In the genomic region with DNA sequence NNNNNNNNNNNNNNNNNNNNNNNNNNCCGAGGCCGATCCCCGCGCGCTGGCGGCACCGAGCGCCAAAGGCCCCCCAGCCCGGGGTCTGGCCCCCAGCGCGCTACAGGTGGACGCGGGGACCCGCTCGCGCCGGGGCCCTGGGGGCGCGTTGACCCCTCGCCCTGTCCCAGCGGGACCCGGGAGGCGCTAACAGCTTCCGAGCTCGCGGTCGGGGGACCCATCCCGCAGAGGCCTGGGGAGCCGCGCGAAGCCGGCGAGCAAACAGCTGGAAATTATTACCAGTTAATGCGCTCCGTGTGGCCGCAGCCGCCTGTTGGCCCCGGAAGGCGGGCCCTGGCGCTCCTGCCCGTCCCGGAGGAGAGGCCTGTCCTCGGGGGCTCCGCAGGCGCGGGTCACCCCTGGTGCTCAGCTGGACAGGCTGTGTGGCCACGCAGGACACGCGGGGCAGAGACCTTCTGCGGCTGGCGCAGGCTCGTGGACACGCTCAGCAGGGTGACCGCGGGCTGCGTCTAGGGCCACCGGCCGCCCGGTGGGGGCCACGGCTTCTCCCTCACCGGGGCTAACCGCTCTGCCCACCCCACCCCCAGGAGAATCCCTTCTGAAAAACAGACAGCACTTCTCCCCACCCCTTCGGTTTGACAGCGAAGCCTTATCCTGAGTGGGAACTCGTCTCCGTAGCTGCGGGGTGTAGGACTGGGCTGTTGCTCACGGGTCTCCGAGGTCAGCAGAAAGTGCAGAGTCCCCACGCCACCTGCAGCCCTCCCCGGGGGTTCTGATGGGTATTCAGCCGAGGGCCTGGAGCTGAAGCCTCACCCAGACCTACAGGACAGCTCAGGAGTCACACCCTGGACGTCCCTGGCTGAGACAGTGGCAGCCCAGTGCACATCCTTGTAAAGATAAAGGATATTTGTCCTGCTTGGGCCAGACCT, we compare ENCODE assay signal across 1 cellular context.
TF ChIP-seq lines count a peak whose summit lies in the region.

No MANE protein-coding gene starts in this region.

TF ChIP-seq in HepG2, 621 proteins besides CTCF, POLR2A, EP300 and RAD21 (continued from another document and continues in another):
- TF ChIP-seq, protein P1, sequence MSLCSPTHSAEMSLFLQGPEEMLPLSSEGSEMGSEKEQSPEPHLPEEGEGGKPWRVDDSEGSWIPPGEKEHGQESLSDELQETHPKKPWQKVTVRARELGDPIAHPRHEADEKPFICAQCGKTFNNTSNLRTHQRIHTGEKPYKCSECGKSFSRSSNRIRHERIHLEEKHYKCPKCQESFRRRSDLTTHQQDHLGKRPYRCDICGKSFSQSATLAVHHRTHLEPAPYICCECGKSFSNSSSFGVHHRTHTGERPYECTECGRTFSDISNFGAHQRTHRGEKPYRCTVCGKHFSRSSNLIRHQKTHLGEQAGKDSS (CRISPR knock-in tag; IDR thresholded peaks at IDR 0.05; ENCODE audit: borderline replicate concordance, low read depth), result no peak
- TF ChIP-seq ZNF616 (CRISPR knock-in tag; IDR thresholded peaks at IDR 0.05; ENCODE audit: low read depth), result no peak
- TF ChIP-seq ZNF792 (CRISPR knock-in tag; IDR thresholded peaks at IDR 0.05), result no peak
- TF ChIP-seq, protein P2, sequence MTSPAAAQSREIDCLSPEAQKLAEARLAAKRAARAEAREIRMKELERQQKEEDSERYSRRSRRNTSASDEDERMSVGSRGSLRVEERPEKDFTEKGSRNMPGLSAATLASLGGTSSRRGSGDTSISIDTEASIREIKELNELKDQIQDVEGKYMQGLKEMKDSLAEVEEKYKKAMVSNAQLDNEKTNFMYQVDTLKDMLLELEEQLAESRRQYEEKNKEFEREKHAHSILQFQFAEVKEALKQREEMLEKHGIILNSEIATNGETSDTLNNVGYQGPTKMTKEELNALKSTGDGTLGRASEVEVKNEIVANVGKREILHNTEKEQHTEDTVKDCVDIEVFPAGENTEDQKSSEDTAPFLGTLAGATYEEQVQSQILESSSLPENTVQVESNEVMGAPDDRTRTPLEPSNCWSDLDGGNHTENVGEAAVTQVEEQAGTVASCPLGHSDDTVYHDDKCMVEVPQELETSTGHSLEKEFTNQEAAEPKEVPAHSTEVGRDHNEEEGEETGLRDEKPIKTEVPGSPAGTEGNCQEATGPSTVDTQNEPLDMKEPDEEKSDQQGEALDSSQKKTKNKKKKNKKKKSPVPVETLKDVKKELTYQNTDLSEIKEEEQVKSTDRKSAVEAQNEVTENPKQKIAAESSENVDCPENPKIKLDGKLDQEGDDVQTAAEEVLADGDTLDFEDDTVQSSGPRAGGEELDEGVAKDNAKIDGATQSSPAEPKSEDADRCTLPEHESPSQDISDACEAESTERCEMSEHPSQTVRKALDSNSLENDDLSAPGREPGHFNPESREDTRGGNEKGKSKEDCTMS (CRISPR knock-in tag; conservative IDR thresholded peaks at IDR 0.05), result no peak
- TF ChIP-seq, protein P3, sequence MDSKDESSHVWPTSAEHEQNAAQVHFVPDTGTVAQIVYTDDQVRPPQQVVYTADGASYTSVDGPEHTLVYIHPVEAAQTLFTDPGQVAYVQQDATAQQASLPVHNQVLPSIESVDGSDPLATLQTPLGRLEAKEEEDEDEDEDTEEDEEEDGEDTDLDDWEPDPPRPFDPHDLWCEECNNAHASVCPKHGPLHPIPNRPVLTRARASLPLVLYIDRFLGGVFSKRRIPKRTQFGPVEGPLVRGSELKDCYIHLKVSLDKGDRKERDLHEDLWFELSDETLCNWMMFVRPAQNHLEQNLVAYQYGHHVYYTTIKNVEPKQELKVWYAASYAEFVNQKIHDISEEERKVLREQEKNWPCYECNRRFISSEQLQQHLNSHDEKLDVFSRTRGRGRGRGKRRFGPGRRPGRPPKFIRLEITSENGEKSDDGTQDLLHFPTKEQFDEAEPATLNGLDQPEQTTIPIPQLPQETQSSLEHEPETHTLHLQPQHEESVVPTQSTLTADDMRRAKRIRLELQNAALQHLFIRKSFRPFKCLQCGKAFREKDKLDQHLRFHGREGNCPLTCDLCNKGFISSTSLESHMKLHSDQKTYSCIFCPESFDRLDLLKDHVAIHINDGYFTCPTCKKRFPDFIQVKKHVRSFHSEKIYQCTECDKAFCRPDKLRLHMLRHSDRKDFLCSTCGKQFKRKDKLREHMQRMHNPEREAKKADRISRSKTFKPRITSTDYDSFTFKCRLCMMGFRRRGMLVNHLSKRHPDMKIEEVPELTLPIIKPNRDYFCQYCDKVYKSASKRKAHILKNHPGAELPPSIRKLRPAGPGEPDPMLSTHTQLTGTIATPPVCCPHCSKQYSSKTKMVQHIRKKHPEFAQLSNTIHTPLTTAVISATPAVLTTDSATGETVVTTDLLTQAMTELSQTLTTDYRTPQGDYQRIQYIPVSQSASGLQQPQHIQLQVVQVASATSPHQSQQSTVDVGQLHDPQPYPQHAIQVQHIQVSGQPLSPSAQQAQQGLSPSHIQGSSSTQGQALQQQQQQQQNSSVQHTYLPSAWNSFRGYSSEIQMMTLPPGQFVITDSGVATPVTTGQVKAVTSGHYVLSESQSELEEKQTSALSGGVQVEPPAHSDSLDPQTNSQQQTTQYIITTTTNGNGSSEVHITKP (CRISPR knock-in tag; IDR thresholded peaks at IDR 0.05; ENCODE audit: low read depth), result no peak
- TF ChIP-seq ZSCAN9 (CRISPR knock-in tag; IDR thresholded peaks at IDR 0.05; ENCODE audit: borderline replicate concordance), result no peak
- TF ChIP-seq NCOR1 (IDR thresholded peaks at IDR 0.05; ENCODE audit: borderline replicate concordance, low read length), result no peak
- no peak for TF ChIP-seq ZNF333 (CRISPR knock-in tag; IDR thresholded peaks at IDR 0.05; ENCODE audit: borderline replicate concordance)
- no peak for TF ChIP-seq ZNF543 (CRISPR knock-in tag; IDR thresholded peaks at IDR 0.05)
- peak; percentile 36 for TF ChIP-seq KDM2A (CRISPR knock-in tag; IDR thresholded peaks at IDR 0.05; ENCODE audit: borderline replicate concordance, low read depth)
- no peak for TF ChIP-seq ADNP (CRISPR knock-in tag; IDR thresholded peaks at IDR 0.05)
- TF ChIP-seq, protein P4, sequence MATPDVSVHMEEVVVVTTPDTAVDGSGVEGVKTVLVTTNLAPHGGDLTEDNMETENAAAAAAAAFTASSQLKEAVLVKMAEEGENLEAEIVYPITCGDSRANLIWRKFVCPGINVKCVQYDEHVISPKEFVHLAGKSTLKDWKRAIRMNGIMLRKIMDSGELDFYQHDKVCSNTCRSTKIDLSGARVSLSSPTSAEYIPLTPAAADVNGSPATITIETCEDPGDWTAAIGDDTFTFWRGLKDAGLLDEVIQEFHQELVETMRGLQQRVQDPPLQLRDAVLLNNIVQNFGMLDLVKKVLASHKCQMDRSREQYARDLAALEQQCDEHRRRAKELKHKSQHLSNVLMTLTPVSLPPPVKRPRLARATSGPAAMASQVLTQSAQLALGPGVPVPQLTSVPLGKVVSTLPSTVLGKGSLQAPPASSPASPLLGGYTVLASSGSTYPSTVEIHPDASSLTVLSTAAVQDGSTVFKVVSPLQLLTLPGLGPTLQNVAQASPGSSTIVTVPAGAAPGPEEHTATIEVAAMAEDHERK (CRISPR knock-in tag; IDR thresholded peaks at IDR 0.05; ENCODE audit: low read depth), result no peak
- TF ChIP-seq MTA3 (CRISPR knock-in tag; IDR thresholded peaks at IDR 0.05), result no peak
- no peak for TF ChIP-seq FOXJ3 (CRISPR knock-in tag; IDR thresholded peaks at IDR 0.05; ENCODE audit: borderline replicate concordance)
- TF ChIP-seq ZNF143 (CRISPR knock-in tag; IDR thresholded peaks at IDR 0.05), result no peak
- TF ChIP-seq RBM39 (IDR thresholded peaks at IDR 0.05; ENCODE audit: low read depth, low read length, poor library complexity, severe bottlenecking), result no peak
- no peak for TF ChIP-seq SRF (IDR thresholded peaks at IDR 0.05; ENCODE audit: low read depth, low read length)
- TF ChIP-seq NR2F6 (IDR thresholded peaks at IDR 0.05), result no peak
- no peak for TF ChIP-seq NR2F6 (CRISPR knock-in tag; IDR thresholded peaks at IDR 0.05)
- no peak for TF ChIP-seq PLRG1 (conservative IDR thresholded peaks at IDR 0.05)
- no peak for TF ChIP-seq BHLHE40 (IDR thresholded peaks at IDR 0.05; ENCODE audit: low read length)
- TF ChIP-seq NFKBIZ (CRISPR knock-in tag; IDR thresholded peaks at IDR 0.05), result no peak
- no peak for TF ChIP-seq ZNF670 (CRISPR knock-in tag; IDR thresholded peaks at IDR 0.05; ENCODE audit: borderline replicate concordance)
- no peak for TF ChIP-seq ZEB1 (IDR thresholded peaks at IDR 0.05; ENCODE audit: insufficient replicate concordance, low read depth)
- no peak for TF ChIP-seq RFXANK (CRISPR knock-in tag; IDR thresholded peaks at IDR 0.05)
- TF ChIP-seq, protein P5, sequence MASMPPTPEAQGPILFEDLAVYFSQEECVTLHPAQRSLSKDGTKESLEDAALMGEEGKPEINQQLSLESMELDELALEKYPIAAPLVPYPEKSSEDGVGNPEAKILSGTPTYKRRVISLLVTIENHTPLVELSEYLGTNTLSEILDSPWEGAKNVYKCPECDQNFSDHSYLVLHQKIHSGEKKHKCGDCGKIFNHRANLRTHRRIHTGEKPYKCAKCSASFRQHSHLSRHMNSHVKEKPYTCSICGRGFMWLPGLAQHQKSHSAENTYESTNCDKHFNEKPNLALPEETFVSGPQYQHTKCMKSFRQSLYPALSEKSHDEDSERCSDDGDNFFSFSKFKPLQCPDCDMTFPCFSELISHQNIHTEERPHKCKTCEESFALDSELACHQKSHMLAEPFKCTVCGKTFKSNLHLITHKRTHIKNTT (CRISPR knock-in tag; IDR thresholded peaks at IDR 0.05), result no peak
- TF ChIP-seq RXRA (CRISPR knock-in tag; IDR thresholded peaks at IDR 0.05), result no peak
- TF ChIP-seq ZNF790 (CRISPR knock-in tag; IDR thresholded peaks at IDR 0.05; ENCODE audit: borderline replicate concordance), result no peak
- peak; percentile 81; the same call in 1 of the 2 replicates for TF ChIP-seq MTF2 (CRISPR knock-in tag; IDR thresholded peaks at IDR 0.05; ENCODE audit: borderline replicate concordance)
- TF ChIP-seq, protein P6, sequence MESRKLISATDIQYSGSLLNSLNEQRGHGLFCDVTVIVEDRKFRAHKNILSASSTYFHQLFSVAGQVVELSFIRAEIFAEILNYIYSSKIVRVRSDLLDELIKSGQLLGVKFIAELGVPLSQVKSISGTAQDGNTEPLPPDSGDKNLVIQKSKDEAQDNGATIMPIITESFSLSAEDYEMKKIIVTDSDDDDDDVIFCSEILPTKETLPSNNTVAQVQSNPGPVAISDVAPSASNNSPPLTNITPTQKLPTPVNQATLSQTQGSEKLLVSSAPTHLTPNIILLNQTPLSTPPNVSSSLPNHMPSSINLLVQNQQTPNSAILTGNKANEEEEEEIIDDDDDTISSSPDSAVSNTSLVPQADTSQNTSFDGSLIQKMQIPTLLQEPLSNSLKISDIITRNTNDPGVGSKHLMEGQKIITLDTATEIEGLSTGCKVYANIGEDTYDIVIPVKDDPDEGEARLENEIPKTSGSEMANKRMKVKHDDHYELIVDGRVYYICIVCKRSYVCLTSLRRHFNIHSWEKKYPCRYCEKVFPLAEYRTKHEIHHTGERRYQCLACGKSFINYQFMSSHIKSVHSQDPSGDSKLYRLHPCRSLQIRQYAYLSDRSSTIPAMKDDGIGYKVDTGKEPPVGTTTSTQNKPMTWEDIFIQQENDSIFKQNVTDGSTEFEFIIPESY (CRISPR knock-in tag; IDR thresholded peaks at IDR 0.05), result no peak
- TF ChIP-seq KDM5A (IDR thresholded peaks at IDR 0.05; ENCODE audit: borderline replicate concordance, low read length), result no peak
- TF ChIP-seq, protein P7, sequence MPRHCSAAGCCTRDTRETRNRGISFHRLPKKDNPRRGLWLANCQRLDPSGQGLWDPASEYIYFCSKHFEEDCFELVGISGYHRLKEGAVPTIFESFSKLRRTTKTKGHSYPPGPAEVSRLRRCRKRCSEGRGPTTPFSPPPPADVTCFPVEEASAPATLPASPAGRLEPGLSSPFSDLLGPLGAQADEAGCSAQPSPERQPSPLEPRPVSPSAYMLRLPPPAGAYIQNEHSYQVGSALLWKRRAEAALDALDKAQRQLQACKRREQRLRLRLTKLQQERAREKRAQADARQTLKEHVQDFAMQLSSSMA (CRISPR knock-in tag; IDR thresholded peaks at IDR 0.05), result no peak
- no peak for TF ChIP-seq ZNF746 (CRISPR knock-in tag; IDR thresholded peaks at IDR 0.05)
- TF ChIP-seq ZFX (CRISPR knock-in tag; IDR thresholded peaks at IDR 0.05; ENCODE audit: low read depth), result 0 out of 2 replicates have a peak, but pooled peaks have one; percentile 45
- 0 out of 2 replicates have a peak, but pooled peaks have one; percentile 2 for TF ChIP-seq HDAC1 (CRISPR knock-in tag; IDR thresholded peaks at IDR 0.05)
- TF ChIP-seq, protein P8, sequence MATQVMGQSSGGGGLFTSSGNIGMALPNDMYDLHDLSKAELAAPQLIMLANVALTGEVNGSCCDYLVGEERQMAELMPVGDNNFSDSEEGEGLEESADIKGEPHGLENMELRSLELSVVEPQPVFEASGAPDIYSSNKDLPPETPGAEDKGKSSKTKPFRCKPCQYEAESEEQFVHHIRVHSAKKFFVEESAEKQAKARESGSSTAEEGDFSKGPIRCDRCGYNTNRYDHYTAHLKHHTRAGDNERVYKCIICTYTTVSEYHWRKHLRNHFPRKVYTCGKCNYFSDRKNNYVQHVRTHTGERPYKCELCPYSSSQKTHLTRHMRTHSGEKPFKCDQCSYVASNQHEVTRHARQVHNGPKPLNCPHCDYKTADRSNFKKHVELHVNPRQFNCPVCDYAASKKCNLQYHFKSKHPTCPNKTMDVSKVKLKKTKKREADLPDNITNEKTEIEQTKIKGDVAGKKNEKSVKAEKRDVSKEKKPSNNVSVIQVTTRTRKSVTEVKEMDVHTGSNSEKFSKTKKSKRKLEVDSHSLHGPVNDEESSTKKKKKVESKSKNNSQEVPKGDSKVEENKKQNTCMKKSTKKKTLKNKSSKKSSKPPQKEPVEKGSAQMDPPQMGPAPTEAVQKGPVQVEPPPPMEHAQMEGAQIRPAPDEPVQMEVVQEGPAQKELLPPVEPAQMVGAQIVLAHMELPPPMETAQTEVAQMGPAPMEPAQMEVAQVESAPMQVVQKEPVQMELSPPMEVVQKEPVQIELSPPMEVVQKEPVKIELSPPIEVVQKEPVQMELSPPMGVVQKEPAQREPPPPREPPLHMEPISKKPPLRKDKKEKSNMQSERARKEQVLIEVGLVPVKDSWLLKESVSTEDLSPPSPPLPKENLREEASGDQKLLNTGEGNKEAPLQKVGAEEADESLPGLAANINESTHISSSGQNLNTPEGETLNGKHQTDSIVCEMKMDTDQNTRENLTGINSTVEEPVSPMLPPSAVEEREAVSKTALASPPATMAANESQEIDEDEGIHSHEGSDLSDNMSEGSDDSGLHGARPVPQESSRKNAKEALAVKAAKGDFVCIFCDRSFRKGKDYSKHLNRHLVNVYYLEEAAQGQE (IDR thresholded peaks at IDR 0.05; ENCODE audit: borderline replicate concordance in 1 of 2, low read depth in 1 of 2, low read length in 2 of 2), result no peak
- no peak for TF ChIP-seq ZNF446 (CRISPR knock-in tag; IDR thresholded peaks at IDR 0.05)
- TF ChIP-seq MED8 (CRISPR knock-in tag; IDR thresholded peaks at IDR 0.05; ENCODE audit: insufficient replicate concordance), result no peak
- TF ChIP-seq, protein P9, sequence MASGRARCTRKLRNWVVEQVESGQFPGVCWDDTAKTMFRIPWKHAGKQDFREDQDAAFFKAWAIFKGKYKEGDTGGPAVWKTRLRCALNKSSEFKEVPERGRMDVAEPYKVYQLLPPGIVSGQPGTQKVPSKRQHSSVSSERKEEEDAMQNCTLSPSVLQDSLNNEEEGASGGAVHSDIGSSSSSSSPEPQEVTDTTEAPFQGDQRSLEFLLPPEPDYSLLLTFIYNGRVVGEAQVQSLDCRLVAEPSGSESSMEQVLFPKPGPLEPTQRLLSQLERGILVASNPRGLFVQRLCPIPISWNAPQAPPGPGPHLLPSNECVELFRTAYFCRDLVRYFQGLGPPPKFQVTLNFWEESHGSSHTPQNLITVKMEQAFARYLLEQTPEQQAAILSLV (CRISPR knock-in tag; IDR thresholded peaks at IDR 0.05; ENCODE audit: borderline replicate concordance), result no peak
- TF ChIP-seq, protein P10, sequence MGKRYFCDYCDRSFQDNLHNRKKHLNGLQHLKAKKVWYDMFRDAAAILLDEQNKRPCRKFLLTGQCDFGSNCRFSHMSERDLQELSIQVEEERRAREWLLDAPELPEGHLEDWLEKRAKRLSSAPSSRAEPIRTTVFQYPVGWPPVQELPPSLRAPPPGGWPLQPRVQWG (CRISPR knock-in tag; IDR thresholded peaks at IDR 0.05; ENCODE audit: borderline replicate concordance, low read depth), result no peak
